ENCODE assay signal across 1 cellular context in genomic region chr5:160199410-160199911, GRCh38.
A peak's percentile ranks its signal among the peaks of the same experiment; 100 is the strongest.
TF ChIP-seq lines count a peak whose summit lies in the region.

No MANE protein-coding gene starts in this region.

TF ChIP-seq in HEK293, 187 proteins besides CTCF, POLR2A, EP300 and RAD21 (continued from another document):
- TF ChIP-seq ELK4 (IDR thresholded peaks at IDR 0.05; ENCODE audit: borderline replicate concordance, low read depth, low read length) = no peak
- TF ChIP-seq ZNF140 (tag by site-specific recombination; IDR thresholded peaks at IDR 0.05) = no peak
- TF ChIP-seq ZNF223 (tag by site-specific recombination; IDR thresholded peaks at IDR 0.05) = no peak
- TF ChIP-seq ZNF155 (tag by site-specific recombination; IDR thresholded peaks at IDR 0.05) = no peak
- no peak for TF ChIP-seq KLF10 (tag by site-specific recombination; IDR thresholded peaks at IDR 0.05)
- TF ChIP-seq ZNF184 (tag by site-specific recombination; IDR thresholded peaks at IDR 0.05) = no peak
- no peak for TF ChIP-seq ZNF530 (tag by site-specific recombination; IDR thresholded peaks at IDR 0.05; ENCODE audit: low read depth)
- TF ChIP-seq ZFHX2 (tag by site-specific recombination; conservative IDR thresholded peaks at IDR 0.05) = peak; percentile 16; the same call in 1 of the 2 replicates
- TF ChIP-seq HIC1 (tag by site-specific recombination; IDR thresholded peaks at IDR 0.05) = no peak
- TF ChIP-seq ZNF654 (tag by site-specific recombination; IDR thresholded peaks at IDR 0.05; ENCODE audit: low read depth) = peak; percentile 24; the same call in 1 of the 2 replicates
- TF ChIP-seq ZNF292 (tag by site-specific recombination; IDR thresholded peaks at IDR 0.05; ENCODE audit: borderline replicate concordance, low read depth) = no peak
- TF ChIP-seq ZNF214 (tag by site-specific recombination; IDR thresholded peaks at IDR 0.05; ENCODE audit: borderline replicate concordance) = no peak
- TF ChIP-seq PBX3 (CRISPR knock-in tag; IDR thresholded peaks at IDR 0.05) = no peak
- TF ChIP-seq BCL11B (tag by site-specific recombination; IDR thresholded peaks at IDR 0.05; ENCODE audit: low read depth) = no peak
- no peak for TF ChIP-seq ZNF580 (tag by site-specific recombination; IDR thresholded peaks at IDR 0.05)
- peak; percentile 76 for TF ChIP-seq ZNF341 (tag by site-specific recombination; IDR thresholded peaks at IDR 0.05; ENCODE audit: low read depth)
- TF ChIP-seq ZFP41 (tag by site-specific recombination; IDR thresholded peaks at IDR 0.05; ENCODE audit: borderline replicate concordance) = no peak
- TF ChIP-seq ZNF518A (tag by site-specific recombination; conservative IDR thresholded peaks at IDR 0.05; ENCODE audit: low read depth) = no peak
- no peak for TF ChIP-seq ZNF571 (tag by site-specific recombination; IDR thresholded peaks at IDR 0.05)
- no peak for TF ChIP-seq ZNF473 (tag by site-specific recombination; IDR thresholded peaks at IDR 0.05)
- no peak for TF ChIP-seq ZNF175 (tag by site-specific recombination; IDR thresholded peaks at IDR 0.05)
- TF ChIP-seq ZNF18 (tag by site-specific recombination; IDR thresholded peaks at IDR 0.05) = no peak
- peak; percentile 26; the same call in 1 of the 2 replicates for TF ChIP-seq ZNF692 (tag by site-specific recombination; IDR thresholded peaks at IDR 0.05)
- no peak for TF ChIP-seq SCRT1 (tag by site-specific recombination; IDR thresholded peaks at IDR 0.05; ENCODE audit: borderline replicate concordance)
- no peak for TF ChIP-seq ZSCAN4 (tag by site-specific recombination; IDR thresholded peaks at IDR 0.05)
- no peak for TF ChIP-seq ZNF513 (tag by site-specific recombination; IDR thresholded peaks at IDR 0.05)
- TF ChIP-seq ZNF777 (tag by site-specific recombination; IDR thresholded peaks at IDR 0.05; ENCODE audit: borderline replicate concordance) = no peak
- TF ChIP-seq ZIC2 (tag by site-specific recombination; IDR thresholded peaks at IDR 0.05) = peak; percentile 54
- no peak for TF ChIP-seq ZNF10 (tag by site-specific recombination; IDR thresholded peaks at IDR 0.05)
- TF ChIP-seq ZBTB20 (tag by site-specific recombination; IDR thresholded peaks at IDR 0.05) = no peak
- no peak for TF ChIP-seq ZNF596 (tag by site-specific recombination; IDR thresholded peaks at IDR 0.05)
- no peak for TF ChIP-seq KLF1 (tag by site-specific recombination; IDR thresholded peaks at IDR 0.05)
- no peak for TF ChIP-seq PRDM1 (tag by site-specific recombination; IDR thresholded peaks at IDR 0.05)
- TF ChIP-seq GLIS2 (tag by site-specific recombination; IDR thresholded peaks at IDR 0.05) = peak; percentile 90; the same call in 1 of the 2 replicates
- no peak for TF ChIP-seq ZNF426 (tag by site-specific recombination; IDR thresholded peaks at IDR 0.05)
- TF ChIP-seq ZNF785 (tag by site-specific recombination; IDR thresholded peaks at IDR 0.05) = no peak
- TF ChIP-seq ZBTB21 (tag by site-specific recombination; IDR thresholded peaks at IDR 0.05) = no peak
- TF ChIP-seq IKZF3 (tag by site-specific recombination; IDR thresholded peaks at IDR 0.05) = 0 out of 2 replicates have a peak, but pooled peaks have one; percentile 22
- TF ChIP-seq ZNF670 (tag by site-specific recombination; IDR thresholded peaks at IDR 0.05; ENCODE audit: low read depth) = no peak
- no peak for TF ChIP-seq TCF7L2 (IDR thresholded peaks at IDR 0.05; ENCODE audit: borderline replicate concordance, low read depth, low read length)
- TF ChIP-seq ZNF645 (tag by site-specific recombination; IDR thresholded peaks at IDR 0.05) = no peak
- TF ChIP-seq ZNF501 (tag by site-specific recombination; IDR thresholded peaks at IDR 0.05) = no peak
- TF ChIP-seq ZNF544 (tag by site-specific recombination; IDR thresholded peaks at IDR 0.05) = no peak
- TF ChIP-seq KLF17 (tag by site-specific recombination; IDR thresholded peaks at IDR 0.05) = no peak
- TF ChIP-seq ZNF792 (tag by site-specific recombination; IDR thresholded peaks at IDR 0.05) = no peak
- no peak for TF ChIP-seq ZNF211 (tag by site-specific recombination; IDR thresholded peaks at IDR 0.05; ENCODE audit: low read depth)
- no peak for TF ChIP-seq ZNF311 (tag by site-specific recombination; IDR thresholded peaks at IDR 0.05; ENCODE audit: borderline replicate concordance)
- no peak for TF ChIP-seq ZNF114 (tag by site-specific recombination; IDR thresholded peaks at IDR 0.05)
- no peak for TF ChIP-seq KLF9 (tag by site-specific recombination; IDR thresholded peaks at IDR 0.05; ENCODE audit: low read depth)
- no peak for TF ChIP-seq ZNF146 (tag by site-specific recombination; IDR thresholded peaks at IDR 0.05)
